8 cellular contexts compared by ENCODE assay signal in genomic region chr22:38262051-38262795, GRCh38. TPM values are rescaled to one million over a fixed set of nuclear protein-coding genes. Genes with fewer than 3 reads are reported as not detected.
DNase-seq lines count a peak whose midpoint lies in the region; ATAC-seq, FAIRE-seq and TF ChIP-seq lines count a peak whose summit lies in the region.

No MANE protein-coding gene starts in this region.

- DNase-seq in COLO668 (lab: John Stamatoyannopoulos, UW; ENCODE audit: unreplicated experiment) = peak; percentile 31
- peak; percentile 56 for DNase-seq in activated T-cell treated with anti-CD3 and anti-CD28 coated beads, Interleukin-2, amount 50 U/mL, for 24 hours
- DNase-seq in foreskin fibroblast = peak in 1 of 2 donors; percentile 53
- DNase-seq in pancreas = peak in 5 of 6 donors; percentile 44 to 79 (median 70)
- DNase-seq in GOT3 (lab: John Stamatoyannopoulos, UW) = no peak
- no peak for DNase-seq in SW480 (ENCODE audit: low spot score)

- no peaks in the 10 kb centered on the region for H3K27me3 ChIP-seq in pancreas

- TF ChIP-seq POLR2A in GM18505 (IDR thresholded peaks at IDR 0.05; ENCODE audit: borderline replicate concordance, extremely low read depth, insufficient read depth, insufficient read length) = no peak

- intact Hi-C loops in pancreas (cut with DNase I) = no loop called here

- peaks cover 3 to 48% (median 16%) of the 10 kb centered on the region in 3 donors for H3K4me1 ChIP-seq in pancreas

- H3K4me1 Mint-ChIP-seq in activated T-cell treated with anti-CD3 and anti-CD28 coated beads, Interleukin-2, amount 50 U/mL, for 24 hours (ENCODE audit: low read depth) = peaks cover 48% of the 10 kb centered on the region

- H3K27me3 Mint-ChIP-seq in activated T-cell treated with anti-CD3 and anti-CD28 coated beads, Interleukin-2, amount 50 U/mL, for 24 hours = no peaks in the 10 kb centered on the region

- 47 to 56% methylated on average over 20 of the region's 20 CpGs for WGBS in pancreas, 2 donors

- peak overlapping the region in 2 of 4 donors; percentile 22 to 41 for H3K27ac ChIP-seq in pancreas

- no peaks in the 10 kb centered on the region for H3K9me3 ChIP-seq in pancreas

- peak overlapping the region; percentile 22 for H3K27ac Mint-ChIP-seq in activated T-cell treated with anti-CD3 and anti-CD28 coated beads, Interleukin-2, amount 50 U/mL, for 24 hours

- ATAC-seq in pancreas (peak; percentile 61 to 77 (median 67)), GM18505 (IDR thresholded peaks at IDR 0.05; ENCODE audit: unreplicated experiment) (no peak)

- H3K36me3 Mint-ChIP-seq in activated T-cell treated with anti-CD3 and anti-CD28 coated beads, Interleukin-2, amount 50 U/mL, for 24 hours (ENCODE audit: low read depth) = peaks cover 9% of the 10 kb centered on the region

- H3K36me3 ChIP-seq in pancreas = no peaks in the 10 kb centered on the region

- FAIRE-seq in pancreas (lab: Jason Lieb, UNC) = no peak

- H3K9me3 Mint-ChIP-seq in activated T-cell treated with anti-CD3 and anti-CD28 coated beads, Interleukin-2, amount 50 U/mL, for 24 hours = no peaks in the 10 kb centered on the region

- TF ChIP-seq CTCF in LNCAP (IDR thresholded peaks at IDR 0.05) (peak; percentile 42), foreskin fibroblast (IDR thresholded peaks at IDR 0.05; ENCODE audit: low read depth, low read length) (peak; percentile 44), pancreas (IDR thresholded peaks at IDR 0.05) (peak; percentile 25 to 49 (median 34))

- H3K4me3 Mint-ChIP-seq in activated T-cell treated with anti-CD3 and anti-CD28 coated beads, Interleukin-2, amount 50 U/mL, for 24 hours = no peak overlapping the region

- no peak overlapping the region for H3K4me3 ChIP-seq in foreskin fibroblast (ENCODE audit: low read depth in 1 of 2, low read length in 2 of 2)
- no peak overlapping the region for H3K4me3 ChIP-seq in pancreas

RNA-seq across cellular contexts. Expression of gene TMEM184B, which starts 10.6 kb away (rescaled TPM):
- 10 to 100 TPM; 11.6 to 30.5 (median 18.6) TPM for total RNA-seq in pancreas
- polyA plus RNA-seq in pancreas = 10 to 100 TPM; 17.0 to 24.4 TPM

RNA-seq across cellular contexts. Expression of gene CSNK1E, which starts 55.0 kb away (rescaled TPM):
- total RNA-seq in pancreas = 10 to 100 TPM; 52.7 to 94.2 (median 57.7) TPM
- 100 to 1,000 TPM in 1 of 2 donors, 10 to 100 TPM in 1; 87.2 to 115 TPM for polyA plus RNA-seq in pancreas

Comparison
In these comparisons a context has a peak if more than half of its experiments do, and no peak if none do; other contexts are left out.
1. DNase-seq: peak in COLO668 (single experiment), activated T-cell treated with anti-CD3 and anti-CD28 coated beads, Interleukin-2, amount 50 U/mL, for 24 hours (single experiment) and pancreas (5 of 6); none in GOT3 (single experiment) and SW480 (single experiment).
2. Peak in every context shown above with its lines, with median percentiles within 50 percentile points of each other: CTCF ChIP-seq.